ENCODE assay signal across 8 cellular contexts in the genomic region with DNA sequence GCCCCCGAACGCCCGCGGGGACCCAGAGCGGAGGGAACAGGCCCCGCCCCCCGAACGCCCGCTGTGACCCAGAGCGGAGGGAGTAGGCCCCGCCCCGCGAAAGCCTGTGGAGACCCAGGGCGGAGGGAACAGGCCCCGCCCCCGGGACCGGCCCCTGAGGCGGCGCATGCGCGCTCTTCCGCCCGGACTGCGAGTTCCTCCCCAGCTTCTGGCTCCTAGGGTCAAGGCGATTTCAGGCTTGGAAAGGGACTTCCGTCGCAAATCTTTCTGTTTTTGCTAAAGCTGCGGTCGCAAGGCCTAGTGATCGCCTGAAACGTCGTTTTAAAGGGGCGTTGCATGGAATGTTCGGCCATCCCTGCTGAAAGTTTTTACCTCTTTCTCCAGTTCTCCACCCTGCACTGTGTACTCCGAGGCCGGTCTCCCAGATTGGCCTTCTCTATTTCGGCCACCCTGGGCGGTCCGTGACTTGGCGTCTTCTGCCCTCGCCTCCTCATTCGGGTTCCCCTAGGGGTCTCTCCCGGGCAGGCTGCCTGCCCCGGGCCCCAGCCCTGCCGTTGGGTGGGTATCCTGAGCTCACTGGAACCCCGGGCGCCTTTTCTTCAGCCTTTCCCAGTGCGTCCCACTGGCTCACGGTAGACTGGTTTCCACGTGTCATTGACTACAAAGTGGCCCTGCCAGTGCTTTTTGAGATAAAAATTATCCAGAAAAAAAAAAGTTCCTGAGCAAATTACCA. TPM values are rescaled to one million over a fixed set of nuclear protein-coding genes. Genes with fewer than 3 reads are reported as not detected.
A peak's percentile ranks its signal among the peaks of the same experiment; 100 is the strongest.
DNase-seq lines count a peak whose midpoint lies in the region; TF ChIP-seq lines count a peak whose summit lies in the region.

No MANE protein-coding gene starts in this region.

- H3K9ac ChIP-seq in ES-I3 (ENCODE audit: low read depth, low read length) (peak overlapping the region; percentile 97), H9 (ENCODE audit: extremely low read depth, insufficient read length, low read length) (peak overlapping the region; percentile 94)

- H4K5ac ChIP-seq in H9 (ENCODE audit: insufficient read length, low read depth, low read length): no peak overlapping the region

- peak; percentile 4 for TF ChIP-seq EP300 in stomach (IDR thresholded peaks at IDR 0.05)

- H3K18ac ChIP-seq in H9 (ENCODE audit: insufficient read length, low read depth, low read length): peak overlapping the region; percentile 92

- H3K27me3 Mint-ChIP-seq in H9 (ENCODE audit: low read depth) (no peaks in the 10 kb centered on the region; the same call in 1 of the 2 replicates), neural crest cell (ENCODE audit: low read depth) (no peaks in the 10 kb centered on the region)

- H3K27me3 ChIP-seq in H9 (ENCODE audit: insufficient read depth, low read length): no peaks in the 10 kb centered on the region
- no peaks in the 10 kb centered on the region for H3K27me3 ChIP-seq in MG63
- no peaks in the 10 kb centered on the region for H3K27me3 ChIP-seq in stomach

- no peak overlapping the region for H2BK15ac ChIP-seq in H9 (ENCODE audit: low read depth, low read length)

- H3K4me2 ChIP-seq in H9 (ENCODE audit: insufficient read depth, insufficient read length, low read length): peak overlapping the region; percentile 91

- H2BK5ac ChIP-seq in H9 (ENCODE audit: insufficient read length, low read length): no peak overlapping the region

- H3K4me1 ChIP-seq in ES-I3 (ENCODE audit: insufficient read depth, low read length) (peaks cover 4% of the 10 kb centered on the region), H9 (ENCODE audit: insufficient read depth, low read length) (no peaks in the 10 kb centered on the region), stomach (peaks cover 10 to 29% (median 18%) of the 10 kb centered on the region in 4 donors)

- H3K4me3 Mint-ChIP-seq in H9 (peak overlapping the region; percentile 81 to 83), neural crest cell (peak overlapping the region; percentile 93)

- H3K36me3 ChIP-seq in ES-I3 (ENCODE audit: insufficient read depth, low read length) (no peaks in the 10 kb centered on the region), MG63 (no peaks in the 10 kb centered on the region), stomach (peaks cover 0 to 10% (median 6%) of the 10 kb centered on the region in 4 donors)

- H3K4ac ChIP-seq in H9 (ENCODE audit: low read depth, low read length): no peak overlapping the region; the same call in 1 of the 2 replicates

- no peak for TF ChIP-seq POLR2A in stomach (IDR thresholded peaks at IDR 0.05)

- peak overlapping the region; percentile 62 for H3K4me3 ChIP-seq in MG63
- peak overlapping the region; percentile 84 for H3K4me3 ChIP-seq in fibroblast of villous mesenchyme (ENCODE audit: low read depth, low read length)
- peak overlapping the region; percentile 69 to 98 (median 89) for H3K4me3 ChIP-seq in stomach

- peak overlapping the region; percentile 83 for H3K14ac ChIP-seq in H9 (ENCODE audit: insufficient read depth, low read length)

- no peak overlapping the region for H4K8ac ChIP-seq in H9 (replicated peaks; ENCODE audit: insufficient read length, low read depth, low read length)

- H3K27ac Mint-ChIP-seq in H9 (peak overlapping the region; percentile 98 to 99 (median 99)), neural crest cell (ENCODE audit: unreplicated experiment) (peak overlapping the region; percentile 83)

- H3K9me3 ChIP-seq in ES-I3 (ENCODE audit: control insufficient read depth, insufficient read depth, low read length) (no peaks in the 10 kb centered on the region), H9 (ENCODE audit: control insufficient read depth, low read depth, low read length) (no peaks in the 10 kb centered on the region), MG63 (no peaks in the 10 kb centered on the region), stomach (no peaks in the 10 kb centered on the region)

- intact Hi-C loops in stomach (cut with DNase I; ENCODE audit: low total_unique reads): no loop called here

- H3K79me1 ChIP-seq in H9 (ENCODE audit: insufficient read depth, low read depth, low read length, poor library complexity, severe bottlenecking): no peaks in the 10 kb centered on the region

- H2BK12ac ChIP-seq in H9 (ENCODE audit: insufficient read length, low read depth, low read length): no peak overlapping the region

- no CpG with 5 or more reads among the region's 50 CpGs for WGBS in H9 (ENCODE audit: extremely low coverage, insufficient read length, low lambda C conversion rate)
- 1% methylated on average over 30 to 50 of the region's 50 CpGs for WGBS in stomach, 5 donors

- H3K36me3 Mint-ChIP-seq in H9 (ENCODE audit: insufficient read depth in 1 of 3, low read depth in 3 of 3) (peaks cover 0 to 7% (median 0%) of the 10 kb centered on the region in 3 experiments; a peak in 2 of 7 replicates), neural crest cell (ENCODE audit: low read depth) (no peaks in the 10 kb centered on the region)

- no peaks in the 10 kb centered on the region for H4K20me1 ChIP-seq in H9 (ENCODE audit: control insufficient read depth, insufficient read depth, insufficient read length)

- H3K23me2 ChIP-seq in H9 (ENCODE audit: insufficient read length, low read depth, low read length, poor library complexity, severe bottlenecking): peaks cover 8% of the 10 kb centered on the region

- H3K23ac ChIP-seq in H9 (ENCODE audit: insufficient read length, low read depth, low read length): no peak overlapping the region

- H3K27ac ChIP-seq in H9 (ENCODE audit: insufficient read length, low read depth, low read length) (peak overlapping the region; percentile 90), stomach (peak overlapping the region; percentile 86 to 94 (median 93))

- H2BK20ac ChIP-seq in H9 (ENCODE audit: low read depth, low read length, poor library complexity, severe bottlenecking): no peak overlapping the region

- H3K9me3 Mint-ChIP-seq in H9 (no peaks in the 10 kb centered on the region), neural crest cell (no peaks in the 10 kb centered on the region)

- no peaks in the 10 kb centered on the region for H3K79me2 ChIP-seq in H9 (ENCODE audit: insufficient read depth, low read length)

- no peak overlapping the region for H3T11ph ChIP-seq in H9 (ENCODE audit: low read length)

- H2AK5ac ChIP-seq in H9 (ENCODE audit: insufficient read length, low read length): no peak overlapping the region

- peak; percentile 24; the same call in 2 of the 3 replicates for TF ChIP-seq CTCF in H9 (conservative IDR thresholded peaks at IDR 0.05)
- TF ChIP-seq CTCF in fibroblast of villous mesenchyme (IDR thresholded peaks at IDR 0.05; ENCODE audit: insufficient read depth, low read depth, low read length): no peak
- no peak for TF ChIP-seq CTCF in neural crest cell (conservative IDR thresholded peaks at IDR 0.05)
- no peak for TF ChIP-seq CTCF in stomach (IDR thresholded peaks at IDR 0.05)

- peaks cover 16 to 18% of the 10 kb centered on the region in 2 experiments for H3K4me1 Mint-ChIP-seq in H9
- peaks cover 11% of the 10 kb centered on the region for H3K4me1 Mint-ChIP-seq in neural crest cell

- H4K91ac ChIP-seq in H9 (ENCODE audit: insufficient read length, low read depth, low read length): no peak overlapping the region

- no peak overlapping the region for H2BK120ac ChIP-seq in H9 (ENCODE audit: low read depth, low read length, poor library complexity, severe bottlenecking)

- no peak overlapping the region for H3K56ac ChIP-seq in H9 (ENCODE audit: insufficient read length, low read depth, low read length)

- peak overlapping the region; percentile 87 for H2AFZ ChIP-seq in H9 (ENCODE audit: low read length)

- DNase-seq in H9: peak; percentile 97
- peak; percentile 94 for DNase-seq in MG63
- DNase-seq in SHP77 (lab: John Stamatoyannopoulos, UW): peak; percentile 76 to 93
- DNase-seq in activated gamma-delta T cell (lab: John Stamatoyannopoulos, UW): peak; percentile 95
- peak; percentile 93 for DNase-seq in fibroblast of villous mesenchyme (ENCODE audit: low read depth)
- DNase-seq in neural crest cell (ENCODE audit: low read depth, low spot score): peak; percentile 97
- DNase-seq in stomach: peak; percentile 100

RNA-seq across cellular contexts. Expression of a gene that starts 0.4 kb away (rescaled TPM):
- total RNA-seq in H9 (2021) (5.5 and 6.2 TPM in 2 replicates), fibroblast of villous mesenchyme (5.2 TPM in 2 replicates), neural crest cell (4.2 and 4.9 TPM in 2 replicates), stomach (10 to 100 TPM in 1 of 5 donors, 1 to 10 TPM in 4; 1.3 to 16.3 (median 2.6) TPM)
- total RNA-seq in MG63 (2014; rRNA removed; shearing (Covaris generic); ENCODE audit: low replicate concordance): 8.3 and 12.8 TPM in 2 replicates
- polyA plus RNA-seq in stomach: 1 to 10 TPM; 7.9 to 9.6 (median 9.2) TPM

Comparison
In these comparisons a context has a peak if more than half of its experiments do, and no peak if none do; other contexts are left out.
1. Peak in every context shown above with its lines: DNase-seq, H3K4me3 ChIP-seq and H3K27ac ChIP-seq.